In genomic region chr17:83199500-83200201, GRCh38 we compare ENCODE assay signal across 9 cellular contexts.
DNase-seq lines count a peak whose midpoint lies in the region; ATAC-seq and TF ChIP-seq lines count a peak whose summit lies in the region.
"Had no signal": no experiment of that assay in that cellular context is flagged by ENCODE, and none has a peak within 500 bp of the region (broad histone marks: within the 10 kb centered on the region; RNA-seq: fewer than 3 reads in every experiment).

No MANE protein-coding gene starts in this region.

- H3K4me1 ChIP-seq in neutrophil (ENCODE audit: control insufficient read depth in 1 of 2, insufficient read depth in 1 of 2, low read depth in 1 of 2, low read length in 1 of 2) (peaks cover 65 to 66% of the 10 kb centered on the region in 2 experiments), upper lobe of right lung (peaks cover 47% of the 10 kb centered on the region)

- POLR2A ChIA-PET in CD4-positive, alpha-beta T cell (lab: Charles Lee) = interaction anchor here (1.7 kb wide), 1 partner anchor 336 kb away, joined by 4 read pairs; no protein-coding TSS in a partner anchor

- intact Hi-C loops in CD4-positive, alpha-beta T cell (cut with DNase I, micrococcal nuclease) = no loop called here
- intact Hi-C loops in upper lobe of right lung (cut with DNase I) = no loop called here

- H3K4me3 ChIP-seq in neutrophil (ENCODE audit: low read depth in 1 of 2, low read length in 1 of 2) (peak overlapping the region; percentile 57 to 58), upper lobe of right lung (peak overlapping the region; percentile 28)

- TF ChIP-seq CTCF in CD4-positive, alpha-beta T cell (IDR thresholded peaks at IDR 0.05) = no peak
- TF ChIP-seq CTCF in neutrophil (IDR thresholded peaks at IDR 0.05) = peak; percentile 26
- no peak for TF ChIP-seq CTCF in upper lobe of right lung (IDR thresholded peaks at IDR 0.05)

- peak overlapping the region; percentile 75 for H3K4me3 Mint-ChIP-seq in CD4-positive, alpha-beta T cell

- peaks cover 4% of the 10 kb centered on the region for H3K27me3 Mint-ChIP-seq in CD4-positive, alpha-beta T cell

- no peaks in the 10 kb centered on the region for H3K9me3 Mint-ChIP-seq in CD4-positive, alpha-beta T cell

- peaks cover 20% of the 10 kb centered on the region for H3K4me1 Mint-ChIP-seq in CD4-positive, alpha-beta T cell (ENCODE audit: low read depth)

- H3K27ac Mint-ChIP-seq in CD4-positive, alpha-beta T cell = peak overlapping the region; percentile 79

- H3K9me3 ChIP-seq in CD4-positive, alpha-beta T cell (ENCODE audit: control insufficient read depth, low read length) = no peaks in the 10 kb centered on the region
- H3K9me3 ChIP-seq in neutrophil (no peaks in the 10 kb centered on the region), upper lobe of right lung (no peaks in the 10 kb centered on the region)

- H3K36me3 ChIP-seq in neutrophil (no peaks in the 10 kb centered on the region), upper lobe of right lung (no peaks in the 10 kb centered on the region)

- no peaks in the 10 kb centered on the region for H3K36me3 Mint-ChIP-seq in CD4-positive, alpha-beta T cell (ENCODE audit: low read depth)

- peak in 3 of 10 experiments; percentile 10 to 36 (median 21) for DNase-seq in CD4-positive, alpha-beta T cell
- DNase-seq in SIG-M5 treated with dmso at 0.1 percent for 504 hours (lab: John Stamatoyannopoulos, UW; ENCODE audit: unreplicated experiment) = peak; percentile 97
- peak; percentile 25 for DNase-seq in amniotic epithelial cell (ENCODE audit: low read depth)
- DNase-seq in upper lobe of right lung = peak; percentile 86
- no peak for DNase-seq in DMS 273 (lab: John Stamatoyannopoulos, UW; ENCODE audit: unreplicated experiment)

- H3K27me3 ChIP-seq in CD4-positive, alpha-beta T cell (ENCODE audit: control insufficient read depth, insufficient read depth, low read length) = no peaks in the 10 kb centered on the region
- peaks cover 14% of the 10 kb centered on the region for H3K27me3 ChIP-seq in neutrophil
- no peaks in the 10 kb centered on the region for H3K27me3 ChIP-seq in upper lobe of right lung

- ATAC-seq in CD4-positive, alpha-beta T cell (ENCODE audit: poor library complexity) = peak; percentile 43
- ATAC-seq in upper lobe of right lung (peak; percentile 41), HG02678 (IDR thresholded peaks at IDR 0.05; ENCODE audit: unreplicated experiment) (no peak), GM19463 (IDR thresholded peaks at IDR 0.05; ENCODE audit: unreplicated experiment) (no peak)

- CTCF ChIA-PET in CD4-positive, alpha-beta T cell (lab: Charles Lee) = interaction anchor here (1.9 kb wide), 1 partner anchor 418 kb away, joined by 7 read pairs; no protein-coding TSS in a partner anchor

- no peak overlapping the region for H3K27ac ChIP-seq in CD4-positive, alpha-beta T cell (ENCODE audit: low read depth, low read length)
- H3K27ac ChIP-seq in neutrophil (peak overlapping the region; percentile 93), upper lobe of right lung (peak overlapping the region; percentile 87)
- H3K27ac ChIP-seq: VCaP had no signal

Comparison
In these comparisons a context has a peak if more than half of its experiments do, and no peak if none do; other contexts are left out.
1. ATAC-seq: peak in CD4-positive, alpha-beta T cell (single experiment) and upper lobe of right lung (single experiment); none in HG02678 (single experiment) and GM19463 (single experiment).